Comparison of ENCODE assay signal across 7 cellular contexts in genomic region chr1:174158767-174159252, GRCh38. TPM values are rescaled to one million over a fixed set of nuclear protein-coding genes. Genes with fewer than 3 reads are reported as not detected.
DNase-seq lines count a peak whose midpoint lies in the region; ATAC-seq and TF ChIP-seq lines count a peak whose summit lies in the region.

No MANE protein-coding gene starts in this region.

- H2AK9ac ChIP-seq in IMR-90 (replicated peaks; ENCODE audit: low read depth, low read length, poor library complexity), result no peak overlapping the region

- no peak overlapping the region for H3K4ac ChIP-seq in IMR-90 (ENCODE audit: low read depth, low read length)

- H3K4me3 ChIP-seq in IMR-90 (ENCODE audit: insufficient read depth, low read depth, low read length) (peak overlapping the region; percentile 63), adipocyte (ENCODE audit: low read length) (peak overlapping the region; percentile 94), kidney epithelial cell (ENCODE audit: low read depth, low read length) (peak overlapping the region; percentile 94), thoracic aorta (peak overlapping the region; percentile 98)

- no peaks in the 10 kb centered on the region for H3K9me1 ChIP-seq in IMR-90 (ENCODE audit: insufficient read depth, low read length)

- no peak overlapping the region for H2BK20ac ChIP-seq in IMR-90 (ENCODE audit: low read depth, low read length)

- POLR2A ChIA-PET in IMR-90 (lab: Charles Lee; ENCODE audit: unreplicated experiment), result no interaction called here

- no peak overlapping the region for H3K18ac ChIP-seq in IMR-90 (ENCODE audit: low read depth, low read length)

- H3K4me1 ChIP-seq in IMR-90 (ENCODE audit: control insufficient read depth, insufficient read depth, low read length), result no peaks in the 10 kb centered on the region
- peaks cover 6% of the 10 kb centered on the region for H3K4me1 ChIP-seq in adipocyte (ENCODE audit: control insufficient read depth, insufficient read depth, low read length)
- peaks cover 0 to 16% of the 10 kb centered on the region in 2 donors for H3K4me1 ChIP-seq in thoracic aorta (ENCODE audit: control insufficient read depth in 1 of 2, low read depth in 2 of 2)

- H4K91ac ChIP-seq in IMR-90 (ENCODE audit: insufficient read depth, low read depth, low read length), result no peak overlapping the region

- no peaks in the 10 kb centered on the region for H3K9me3 ChIP-seq in IMR-90 (ENCODE audit: control insufficient read depth, insufficient read depth, low read length)
- no peaks in the 10 kb centered on the region for H3K9me3 ChIP-seq in adipocyte (ENCODE audit: control insufficient read depth, low read length)
- no peaks in the 10 kb centered on the region for H3K9me3 ChIP-seq in thoracic aorta

- no peak overlapping the region for H3K27ac ChIP-seq in IMR-90 (ENCODE audit: insufficient read depth, low read length)
- H3K27ac ChIP-seq in thoracic aorta, result peak overlapping the region; percentile 53 to 89

- no peak overlapping the region for H3K56ac ChIP-seq in IMR-90 (ENCODE audit: extremely low read depth, insufficient read depth, low read length)

- TF ChIP-seq POLR2A in IMR-90 (IDR thresholded peaks at IDR 0.05; ENCODE audit: low read depth, low read length), result no peak

- H3K9ac ChIP-seq in IMR-90 (ENCODE audit: low read depth, low read length) (peak overlapping the region; percentile 39), adipocyte (ENCODE audit: low read length) (peak overlapping the region; percentile 86)

- WGBS in IMR-90 (ENCODE audit: extremely low coverage in 2 of 2, insufficient read length in 1 of 2), 2 experiments, result 0% methylated on average over 10 of the region's 23 CpGs; no CpG with 5 or more reads in 1 of the 2 experiments

- H2AK5ac ChIP-seq in IMR-90 (ENCODE audit: low read depth, low read length), result no peak overlapping the region

- H4K20me1 ChIP-seq in IMR-90 (ENCODE audit: insufficient read depth, low read length), result no peaks in the 10 kb centered on the region

- peak overlapping the region; percentile 87 for H3K4me2 ChIP-seq in IMR-90 (ENCODE audit: low read depth, low read length)

- TF ChIP-seq RAD21 in IMR-90 (IDR thresholded peaks at IDR 0.05; ENCODE audit: low read length), result no peak

- no peaks in the 10 kb centered on the region for H3K36me3 ChIP-seq in IMR-90 (ENCODE audit: control insufficient read depth, insufficient read depth, low read length)
- no peaks in the 10 kb centered on the region for H3K36me3 ChIP-seq in adipocyte (ENCODE audit: control insufficient read depth, insufficient read depth, low read length, severe bottlenecking)
- H3K36me3 ChIP-seq in kidney epithelial cell (ENCODE audit: control insufficient read depth, insufficient read depth, low read length), result no peaks in the 10 kb centered on the region
- H3K36me3 ChIP-seq in thoracic aorta, result no peaks in the 10 kb centered on the region

- H2BK120ac ChIP-seq in IMR-90 (ENCODE audit: low read depth, low read length), result no peak overlapping the region; the same call in 1 of the 2 replicates

- H2AFZ ChIP-seq in IMR-90 (replicated peaks; ENCODE audit: low read length, poor library complexity), result peak overlapping the region; percentile 88

- no peak overlapping the region for H4K5ac ChIP-seq in IMR-90 (ENCODE audit: low read depth, low read length)

- H3K79me1 ChIP-seq in IMR-90 (ENCODE audit: low read depth in 1 of 2, low read length in 2 of 2), result peaks cover 5 to 16% of the 10 kb centered on the region in 2 experiments

- ATAC-seq in GM18517 (IDR thresholded peaks at IDR 0.05; ENCODE audit: unreplicated experiment) (peak; percentile 7), IMR-90 (ENCODE audit: low read depth) (no peak), thoracic aorta (ENCODE audit: insufficient number of reproducible peaks, low FRiP score, low read depth) (no peak), HG02852 (IDR thresholded peaks at IDR 0.05; ENCODE audit: unreplicated experiment) (no peak), GM21737 (IDR thresholded peaks at IDR 0.05; ENCODE audit: unreplicated experiment) (no peak)

- no TSS peak for BruUV-seq in IMR-90 (replicated peaks; lab: Mats Ljungman, UMichigan)

- H2BK5ac ChIP-seq in IMR-90 (ENCODE audit: low read depth, low read length, poor library complexity, severe bottlenecking), result no peak overlapping the region

- CTCF ChIA-PET in IMR-90 (lab: Yijun Ruan, JAX), result interaction anchor here (0.5 kb wide), 2 partner anchors 17 to 1188 kb away, joined by 5 to 6 read pairs; no protein-coding TSS in a partner anchor

- H4K8ac ChIP-seq in IMR-90 (ENCODE audit: low read depth in 2 of 2, low read length in 2 of 2), result peak overlapping the region in 1 of 2 experiments; percentile 50; a peak in 1 of 4 replicates

- H3K14ac ChIP-seq in IMR-90 (replicated peaks; ENCODE audit: low read depth, low read length), result peak overlapping the region; percentile 74; the same call in 1 of the 2 replicates

- TF ChIP-seq CTCF in IMR-90 (conservative IDR thresholded peaks at IDR 0.05; ENCODE audit: low read depth, low read length) (no peak), kidney epithelial cell (IDR thresholded peaks at IDR 0.05; ENCODE audit: insufficient read depth, low read length, poor library complexity, severe bottlenecking) (no peak), thoracic aorta (IDR thresholded peaks at IDR 0.05) (no peak)

- dilution Hi-C loops in IMR-90 (cut with HindIII; ENCODE audit: low sequenced_read_pairs, unreplicated experiment), result no loop called here

- intact Hi-C loops in IMR-90 (cut with micrococcal nuclease), result loop anchor here (1.0 kb wide), 1 partner anchor 291 kb away; the partner anchor contains the start of gene ZBTB37

- H3K27me3 ChIP-seq in IMR-90 (ENCODE audit: control insufficient read depth, insufficient read depth, low read length), result no peaks in the 10 kb centered on the region; the same call in 1 of the 2 replicates
- H3K27me3 ChIP-seq in adipocyte (replicated peaks; ENCODE audit: control insufficient read depth, insufficient read depth, low read length), result no peaks in the 10 kb centered on the region
- H3K27me3 ChIP-seq in kidney epithelial cell (ENCODE audit: control insufficient read depth, insufficient read depth, low read length), result no peaks in the 10 kb centered on the region
- no peaks in the 10 kb centered on the region for H3K27me3 ChIP-seq in thoracic aorta (replicated peaks; ENCODE audit: insufficient read depth)

- no peak overlapping the region for H2BK15ac ChIP-seq in IMR-90 (ENCODE audit: low read depth, low read length)

- DNase-seq in IMR-90, result no peak
- DNase-seq in adipocyte (ENCODE audit: low read depth), result no peak
- DNase-seq in kidney epithelial cell (ENCODE audit: low read depth), result no peak
- DNase-seq in thoracic aorta (ENCODE audit: low spot score), result no peak

- in situ Hi-C loops in IMR-90 (cut with MboI; ENCODE audit: low sequenced_read_pairs), result no loop called here

- H3K23ac ChIP-seq in IMR-90 (ENCODE audit: low read depth, low read length), result peak overlapping the region; percentile 76

TF ChIP-seq in IMR-90, 13 proteins besides CTCF, POLR2A, EP300 and RAD21:
- TF ChIP-seq BHLHE40 (IDR thresholded peaks at IDR 0.05; ENCODE audit: low read depth, low read length), result no peak
- no peak for TF ChIP-seq MXI1 (IDR thresholded peaks at IDR 0.05; ENCODE audit: borderline replicate concordance, low read depth, low read length)
- TF ChIP-seq FOS (IDR thresholded peaks at IDR 0.05; ENCODE audit: low read depth, low read length), result no peak
- TF ChIP-seq RCOR1 (IDR thresholded peaks at IDR 0.05; ENCODE audit: insufficient replicate concordance, low read length), result no peak
- no peak for TF ChIP-seq MAZ (IDR thresholded peaks at IDR 0.05; ENCODE audit: borderline replicate concordance, low read depth, low read length)
- no peak for TF ChIP-seq CEBPB (IDR thresholded peaks at IDR 0.05; ENCODE audit: low read depth, low read length)
- TF ChIP-seq USF2 (IDR thresholded peaks at IDR 0.05; ENCODE audit: low read depth, low read length), result no peak
- no peak for TF ChIP-seq NFE2L2 (IDR thresholded peaks at IDR 0.05; ENCODE audit: low read depth, low read length)
- TF ChIP-seq ELK1 (IDR thresholded peaks at IDR 0.05; ENCODE audit: borderline replicate concordance, low read depth, low read length), result no peak
- no peak for TF ChIP-seq RFX5 (IDR thresholded peaks at IDR 0.05; ENCODE audit: low read depth, low read length)
- no peak for TF ChIP-seq MAFK (IDR thresholded peaks at IDR 0.05; ENCODE audit: low read depth, low read length)
- no peak for TF ChIP-seq SMC3 (IDR thresholded peaks at IDR 0.05; ENCODE audit: low read depth, low read length)
- no peak for TF ChIP-seq CHD1 (IDR thresholded peaks at IDR 0.05; ENCODE audit: low read depth, low read length)
TF ChIP-seq in IMR-90: peak in this region for 0.

RNA-seq across cellular contexts. Expression of gene RABGAP1L, which starts 0.5 kb away (rescaled TPM):
- 26.7 and 35.0 TPM in 2 replicates for total RNA-seq in IMR-90 (2012; rRNA removed)
- polyA plus RNA-seq in IMR-90 (2012; rRNA removed), result 7.9 and 9.1 TPM in 2 replicates
- 1.9 and 2.9 TPM in 2 replicates for polyA plus RNA-seq in IMR-90 (2012; cell fraction: cytosol; rRNA removed)
- 1.1 and 7.6 TPM in 2 replicates for polyA plus RNA-seq in IMR-90 (2012; cell fraction: nucleus; rRNA removed; ENCODE audit: low replicate concordance)
- 22.1 and 26.3 TPM in 2 replicates for total RNA-seq in kidney epithelial cell
- 10 to 100 TPM; 37.9 to 59.8 TPM for total RNA-seq in thoracic aorta
